8 cellular contexts compared by ENCODE assay signal in genomic region chr15:68818088-68818670, GRCh38. TPM values are rescaled to one million over a fixed set of nuclear protein-coding genes. Genes with fewer than 3 reads are reported as not detected.
DNase-seq lines count a peak whose midpoint lies in the region; ATAC-seq and TF ChIP-seq lines count a peak whose summit lies in the region.

No MANE protein-coding gene starts in this region.

- H3K27me3 Mint-ChIP-seq in progenitor cell of endocrine pancreas = no peaks in the 10 kb centered on the region

- peaks cover 82% of the 10 kb centered on the region for H3K79me2 ChIP-seq in SU-DHL-6 (ENCODE audit: insufficient read depth, low read length)

- H3K4me1 Mint-ChIP-seq in progenitor cell of endocrine pancreas (ENCODE audit: low read depth) = peaks cover 40% of the 10 kb centered on the region

- peak in 1 of 2 donors; percentile 43 for TF ChIP-seq POLR2A in vagina (IDR thresholded peaks at IDR 0.05)

- H3K9me3 Mint-ChIP-seq in progenitor cell of endocrine pancreas (ENCODE audit: low read depth) = no peaks in the 10 kb centered on the region

- DNase-seq in GM03348 (ENCODE audit: low spot score) (peak; percentile 86), LHCN-M2 (ENCODE audit: low read depth) (peak; percentile 68), heart right ventricle (peak; percentile 67 to 69), progenitor cell of endocrine pancreas (ENCODE audit: low spot score, unreplicated experiment) (peak; percentile 60), vagina (ENCODE audit: extremely low spot score in 2 of 2) (no peak)

- peaks cover 25% of the 10 kb centered on the region for H4K20me1 ChIP-seq in SU-DHL-6 (ENCODE audit: low read depth, low read length)

- H3K36me3 ChIP-seq in SU-DHL-6 (ENCODE audit: low read length) (no peaks in the 10 kb centered on the region), heart right ventricle (no peaks in the 10 kb centered on the region), vagina (no peaks in the 10 kb centered on the region)

- peak; percentile 11 to 43 (median 34) for ATAC-seq in heart right ventricle
- ATAC-seq in HG03521 (IDR thresholded peaks at IDR 0.05; ENCODE audit: unreplicated experiment) = no peak

- 0 to 1% (median 1%) methylated on average over 35 to 59 of the region's 59 CpGs for WGBS in adipose tissue, 3 donors
- 0% methylated on average over 55 to 59 of the region's 59 CpGs for WGBS in heart right ventricle, 2 donors

- H2AFZ ChIP-seq in SU-DHL-6 (ENCODE audit: low read depth, low read length, severe bottlenecking) = no peak overlapping the region

- no peaks in the 10 kb centered on the region for H3K9me2 ChIP-seq in SU-DHL-6 (replicated peaks; ENCODE audit: insufficient read depth, low read length)

- TF ChIP-seq CTCF in SU-DHL-6 (IDR thresholded peaks at IDR 0.05; ENCODE audit: insufficient read depth, low read length, poor library complexity, severe bottlenecking) = no peak
- TF ChIP-seq CTCF in heart right ventricle (IDR thresholded peaks at IDR 0.05) = peak in 1 of 9 donors; percentile 5
- no peak for TF ChIP-seq CTCF in progenitor cell of endocrine pancreas (IDR thresholded peaks at IDR 0.05; ENCODE audit: unreplicated experiment)
- TF ChIP-seq CTCF in vagina (IDR thresholded peaks at IDR 0.05) = no peak

- intact Hi-C loops in heart right ventricle (cut with DNase I) = loop anchor here in 5 of 10 donors (2.0 to 5.0 kb wide), 5 partner anchors 23 to 116 kb away; no protein-coding TSS in a partner anchor
- intact Hi-C loops in vagina (cut with DNase I) = loop anchor here (5.0 kb wide), 1 partner anchor 41 kb away; no protein-coding TSS in a partner anchor

- no peaks in the 10 kb centered on the region for H3K27me3 ChIP-seq in SU-DHL-6 (ENCODE audit: low read length)
- H3K27me3 ChIP-seq in heart right ventricle = no peaks in the 10 kb centered on the region
- H3K27me3 ChIP-seq in vagina = no peaks in the 10 kb centered on the region

- H3F3A ChIP-seq in SU-DHL-6 (ENCODE audit: insufficient read depth) = no peaks in the 10 kb centered on the region

- H3K27ac ChIP-seq in SU-DHL-6 (ENCODE audit: low read depth, low read length) (peak overlapping the region; percentile 88), adipose tissue (ENCODE audit: low read depth, low read length) (peak overlapping the region; percentile 95), heart right ventricle (peak overlapping the region; percentile 99 to 100 (median 100)), vagina (peak overlapping the region; percentile 98)

- H3K27ac Mint-ChIP-seq in progenitor cell of endocrine pancreas = peak overlapping the region; percentile 81

- H3K9me3 ChIP-seq in SU-DHL-6 (ENCODE audit: insufficient read depth, low read length) = no peaks in the 10 kb centered on the region
- H3K9me3 ChIP-seq in heart right ventricle = no peaks in the 10 kb centered on the region
- H3K9me3 ChIP-seq in vagina = no peaks in the 10 kb centered on the region

- H3K4me3 ChIP-seq in SU-DHL-6 (ENCODE audit: insufficient read depth, low read length, poor library complexity, severe bottlenecking) (peak overlapping the region; percentile 95), heart right ventricle (peak overlapping the region; percentile 73 to 94 (median 90)), vagina (peak overlapping the region; percentile 66 to 99)

- peak overlapping the region; percentile 99 for H3K4me3 Mint-ChIP-seq in progenitor cell of endocrine pancreas (ENCODE audit: low read depth)

- peak overlapping the region; percentile 89 for H3K4me2 ChIP-seq in SU-DHL-6 (ENCODE audit: low read depth, low read length, poor library complexity, severe bottlenecking)

- peak overlapping the region; percentile 97 for H3K9ac ChIP-seq in SU-DHL-6 (ENCODE audit: low read length)

- peaks cover 2% of the 10 kb centered on the region for H3K36me3 Mint-ChIP-seq in progenitor cell of endocrine pancreas (ENCODE audit: insufficient read depth)

- peaks cover 10 to 56% (median 50%) of the 10 kb centered on the region in 9 donors for H3K4me1 ChIP-seq in heart right ventricle
- peaks cover 51% of the 10 kb centered on the region for H3K4me1 ChIP-seq in vagina

RNA-seq across cellular contexts. Expression of gene ANP32A, which starts 2.5 kb away (rescaled TPM):
- total RNA-seq in LHCN-M2 (2014; rRNA removed) (70.7 and 86.2 TPM in 2 replicates), heart right ventricle (100 to 1,000 TPM; 122 to 201 (median 152) TPM), progenitor cell of endocrine pancreas (263 and 279 TPM in 2 replicates), vagina (55.2 TPM)
- 132 TPM for polyA plus RNA-seq in LHCN-M2 (2012)
- polyA plus RNA-seq in adipose tissue (10 to 100 TPM; 41.9 to 81.2 (median 79.5) TPM), heart right ventricle (100 to 1,000 TPM in 1 of 2 donors, 10 to 100 TPM in 1; 87.3 to 141 TPM)

Comparison
In these comparisons a context has a peak if more than half of its experiments do, and no peak if none do; other contexts are left out.
1. DNase-seq: peak in GM03348 (single experiment), LHCN-M2 (single experiment), heart right ventricle (2 of 2) and progenitor cell of endocrine pancreas (single experiment); none in vagina (0 of 2).
2. Peak in every context shown above with its lines, with median percentiles within 50 percentile points of each other: H3K27ac ChIP-seq and H3K4me3 ChIP-seq.